Comparison of ENCODE assay signal across 1 cellular context in the genomic region with DNA sequence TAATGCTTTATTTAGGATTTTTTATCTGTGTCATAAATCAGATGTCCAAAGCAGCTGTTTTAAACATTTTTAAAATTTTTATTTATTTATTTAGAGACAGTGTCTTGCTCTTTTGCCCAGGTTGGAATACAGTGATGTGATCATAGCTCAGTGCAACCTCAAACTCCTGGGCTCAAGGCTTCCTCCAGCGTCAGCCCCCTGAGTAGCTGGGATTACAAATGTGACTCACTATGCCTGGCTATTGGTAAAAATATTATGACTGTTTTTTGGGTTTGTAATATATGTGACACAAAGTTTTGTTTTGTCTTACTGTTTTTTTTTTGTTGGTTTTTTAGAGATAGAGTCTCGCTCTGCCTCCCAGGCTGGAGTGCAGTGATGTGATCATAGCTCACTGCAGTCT.
TF ChIP-seq lines count a peak whose summit lies in the region.

No MANE protein-coding gene starts in this region.

TF ChIP-seq in HepG2, 621 proteins besides CTCF, POLR2A, EP300 and RAD21:
- TF ChIP-seq MED8 (CRISPR knock-in tag; IDR thresholded peaks at IDR 0.05; ENCODE audit: insufficient replicate concordance) (no peak), ZNF570 (CRISPR knock-in tag; IDR thresholded peaks at IDR 0.05; ENCODE audit: borderline replicate concordance) (no peak), AKAP8 (CRISPR knock-in tag; IDR thresholded peaks at IDR 0.05) (no peak), ZHX1 (CRISPR knock-in tag; IDR thresholded peaks at IDR 0.05; ENCODE audit: low read depth) (no peak), IKZF4 (CRISPR knock-in tag; IDR thresholded peaks at IDR 0.05; ENCODE audit: borderline replicate concordance, low read depth, not compliant biosample characterization) (no peak), ZNF317 (CRISPR knock-in tag; IDR thresholded peaks at IDR 0.05) (no peak), ZNF878 (CRISPR knock-in tag; IDR thresholded peaks at IDR 0.05) (no peak), ZBTB43 (CRISPR knock-in tag; conservative IDR thresholded peaks at IDR 0.05) (no peak), ZFP37 (CRISPR knock-in tag; IDR thresholded peaks at IDR 0.05; ENCODE audit: borderline replicate concordance) (no peak), NRL (CRISPR knock-in tag; IDR thresholded peaks at IDR 0.05; ENCODE audit: borderline replicate concordance) (no peak), ISX (CRISPR knock-in tag; conservative IDR thresholded peaks at IDR 0.05) (no peak), SMAD1 (CRISPR knock-in tag; IDR thresholded peaks at IDR 0.05; ENCODE audit: borderline replicate concordance, low read depth) (no peak), MED1 (CRISPR knock-in tag; IDR thresholded peaks at IDR 0.05) (no peak), ZC3H13 (CRISPR knock-in tag; IDR thresholded peaks at IDR 0.05) (no peak)
